In the genomic region with DNA sequence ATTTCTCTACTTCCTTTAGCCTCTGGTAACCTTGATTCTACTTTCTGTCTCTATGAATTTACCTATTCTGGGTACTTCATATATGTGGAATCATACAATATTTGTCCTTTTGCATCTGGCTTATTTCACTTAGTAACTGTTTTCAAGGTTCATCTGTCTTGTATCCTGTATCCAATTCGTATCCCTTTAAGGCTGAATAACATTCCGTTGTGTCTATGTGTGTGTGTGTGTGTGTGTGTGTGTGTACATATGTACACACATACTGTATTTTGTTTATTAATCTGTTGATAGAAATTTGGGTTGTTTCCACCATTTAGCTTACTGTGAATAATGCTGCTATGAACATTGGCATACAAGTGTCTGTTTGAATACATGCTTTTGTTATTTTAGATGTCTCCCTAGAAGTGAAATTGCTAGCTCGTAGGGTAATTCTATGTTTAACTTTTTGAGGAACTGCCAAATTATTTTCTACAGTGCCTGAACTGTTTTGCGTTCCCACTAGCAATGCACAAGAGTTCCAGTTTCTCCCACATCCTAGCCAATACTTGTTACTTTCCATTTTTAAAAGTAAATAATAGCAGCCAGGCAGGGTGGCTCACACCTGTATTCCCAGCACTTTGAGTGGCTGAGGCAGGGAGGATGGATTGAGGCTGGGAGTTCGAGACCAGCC, we compare ENCODE assay signal across 1 cellular context.
TF ChIP-seq lines count a peak whose summit lies in the region.

No MANE protein-coding gene starts in this region.

TF ChIP-seq in HepG2, 621 proteins besides CTCF, POLR2A, EP300 and RAD21 (continued from another document):
- TF ChIP-seq, protein P1, sequence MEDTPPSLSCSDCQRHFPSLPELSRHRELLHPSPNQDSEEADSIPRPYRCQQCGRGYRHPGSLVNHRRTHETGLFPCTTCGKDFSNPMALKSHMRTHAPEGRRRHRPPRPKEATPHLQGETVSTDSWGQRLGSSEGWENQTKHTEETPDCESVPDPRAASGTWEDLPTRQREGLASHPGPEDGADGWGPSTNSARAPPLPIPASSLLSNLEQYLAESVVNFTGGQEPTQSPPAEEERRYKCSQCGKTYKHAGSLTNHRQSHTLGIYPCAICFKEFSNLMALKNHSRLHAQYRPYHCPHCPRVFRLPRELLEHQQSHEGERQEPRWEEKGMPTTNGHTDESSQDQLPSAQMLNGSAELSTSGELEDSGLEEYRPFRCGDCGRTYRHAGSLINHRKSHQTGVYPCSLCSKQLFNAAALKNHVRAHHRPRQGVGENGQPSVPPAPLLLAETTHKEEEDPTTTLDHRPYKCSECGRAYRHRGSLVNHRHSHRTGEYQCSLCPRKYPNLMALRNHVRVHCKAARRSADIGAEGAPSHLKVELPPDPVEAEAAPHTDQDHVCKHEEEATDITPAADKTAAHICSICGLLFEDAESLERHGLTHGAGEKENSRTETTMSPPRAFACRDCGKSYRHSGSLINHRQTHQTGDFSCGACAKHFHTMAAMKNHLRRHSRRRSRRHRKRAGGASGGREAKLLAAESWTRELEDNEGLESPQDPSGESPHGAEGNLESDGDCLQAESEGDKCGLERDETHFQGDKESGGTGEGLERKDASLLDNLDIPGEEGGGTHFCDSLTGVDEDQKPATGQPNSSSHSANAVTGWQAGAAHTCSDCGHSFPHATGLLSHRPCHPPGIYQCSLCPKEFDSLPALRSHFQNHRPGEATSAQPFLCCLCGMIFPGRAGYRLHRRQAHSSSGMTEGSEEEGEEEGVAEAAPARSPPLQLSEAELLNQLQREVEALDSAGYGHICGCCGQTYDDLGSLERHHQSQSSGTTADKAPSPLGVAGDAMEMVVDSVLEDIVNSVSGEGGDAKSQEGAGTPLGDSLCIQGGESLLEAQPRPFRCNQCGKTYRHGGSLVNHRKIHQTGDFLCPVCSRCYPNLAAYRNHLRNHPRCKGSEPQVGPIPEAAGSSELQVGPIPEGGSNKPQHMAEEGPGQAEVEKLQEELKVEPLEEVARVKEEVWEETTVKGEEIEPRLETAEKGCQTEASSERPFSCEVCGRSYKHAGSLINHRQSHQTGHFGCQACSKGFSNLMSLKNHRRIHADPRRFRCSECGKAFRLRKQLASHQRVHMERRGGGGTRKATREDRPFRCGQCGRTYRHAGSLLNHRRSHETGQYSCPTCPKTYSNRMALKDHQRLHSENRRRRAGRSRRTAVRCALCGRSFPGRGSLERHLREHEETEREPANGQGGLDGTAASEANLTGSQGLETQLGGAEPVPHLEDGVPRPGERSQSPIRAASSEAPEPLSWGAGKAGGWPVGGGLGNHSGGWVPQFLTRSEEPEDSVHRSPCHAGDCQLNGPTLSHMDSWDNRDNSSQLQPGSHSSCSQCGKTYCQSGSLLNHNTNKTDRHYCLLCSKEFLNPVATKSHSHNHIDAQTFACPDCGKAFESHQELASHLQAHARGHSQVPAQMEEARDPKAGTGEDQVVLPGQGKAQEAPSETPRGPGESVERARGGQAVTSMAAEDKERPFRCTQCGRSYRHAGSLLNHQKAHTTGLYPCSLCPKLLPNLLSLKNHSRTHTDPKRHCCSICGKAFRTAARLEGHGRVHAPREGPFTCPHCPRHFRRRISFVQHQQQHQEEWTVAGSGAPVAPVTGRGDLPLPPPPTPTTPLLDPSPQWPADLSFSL (CRISPR knock-in tag; IDR thresholded peaks at IDR 0.05) = no peak
- no peak for TF ChIP-seq ZSCAN30 (CRISPR knock-in tag; IDR thresholded peaks at IDR 0.05)
- no peak for TF ChIP-seq ZNF317 (CRISPR knock-in tag; IDR thresholded peaks at IDR 0.05)
- TF ChIP-seq ZBTB42 (CRISPR knock-in tag; IDR thresholded peaks at IDR 0.05) = no peak
- no peak for TF ChIP-seq HNRNPLL (IDR thresholded peaks at IDR 0.05; ENCODE audit: low read depth, low read length, poor library complexity, severe bottlenecking)
- TF ChIP-seq ZNF556 (CRISPR knock-in tag; IDR thresholded peaks at IDR 0.05; ENCODE audit: borderline replicate concordance) = no peak
- TF ChIP-seq ATF7 (IDR thresholded peaks at IDR 0.05) = no peak
- TF ChIP-seq ATF7 (CRISPR knock-in tag; IDR thresholded peaks at IDR 0.05) = no peak
- no peak for TF ChIP-seq NBN (conservative IDR thresholded peaks at IDR 0.05)
- no peak for TF ChIP-seq ISL2 (CRISPR knock-in tag; IDR thresholded peaks at IDR 0.05)
- TF ChIP-seq FOXC1 (CRISPR knock-in tag; IDR thresholded peaks at IDR 0.05; ENCODE audit: borderline replicate concordance) = no peak
